In the genomic region with DNA sequence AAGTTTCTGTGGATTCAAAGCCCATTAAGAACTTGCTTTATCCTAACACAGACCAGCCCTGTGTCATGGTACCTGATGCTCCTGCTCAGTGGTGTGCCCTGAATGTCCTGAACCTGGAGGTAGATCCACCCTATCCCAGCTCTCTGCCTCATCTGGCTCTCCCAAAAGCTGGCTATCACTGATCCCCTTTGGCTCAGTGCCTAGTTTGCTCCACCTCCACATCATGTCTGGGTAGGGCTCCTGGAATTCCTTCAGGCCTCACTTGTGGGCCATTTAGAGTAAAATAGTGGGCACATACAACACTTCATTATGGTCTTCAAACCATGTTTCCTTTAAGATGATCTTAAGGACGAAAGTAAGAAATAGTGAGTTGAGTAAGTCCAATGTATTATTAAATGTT, we compare ENCODE assay signal across 20 cellular contexts. TPM values are rescaled to one million over a fixed set of nuclear protein-coding genes. Genes with fewer than 3 reads are reported as not detected.
A peak's percentile ranks its signal among the peaks of the same experiment; 100 is the strongest.
DNase-seq lines count a peak whose midpoint lies in the region; ATAC-seq and TF ChIP-seq lines count a peak whose summit lies in the region.
"Had no signal": no experiment of that assay in that cellular context is flagged by ENCODE, and none has a peak within 500 bp of the region (broad histone marks: within the 10 kb centered on the region; RNA-seq: fewer than 3 reads in every experiment).

No MANE protein-coding gene starts in this region.

- no peaks in the 10 kb centered on the region for H3K27me3 Mint-ChIP-seq in Calu3 (ENCODE audit: unreplicated experiment)
- H3K27me3 Mint-ChIP-seq: B cell; CD4-positive, CD25-positive, alpha-beta regulatory T cell had no signal

- intact Hi-C loops in Calu3 (cut with micrococcal nuclease; ENCODE audit: unreplicated experiment): loop anchor here (1.0 to 2.0 kb wide), 2 partner anchors 75 to 221 kb away; no protein-coding TSS in a partner anchor

- peaks cover 12% of the 10 kb centered on the region for H3K9me3 Mint-ChIP-seq in Calu3 (ENCODE audit: low read depth, unreplicated experiment)

- CTCF ChIA-PET in Calu3 (lab: Charles Lee): interaction anchor here (1.3 to 5.4 kb wide), 3 partner anchors 21 to 51 kb away, joined by 3 to 44 read pairs (median 12); no protein-coding TSS in a partner anchor

- no peak overlapping the region for H3K4me3 Mint-ChIP-seq in Calu3 (ENCODE audit: low read depth, unreplicated experiment)
- H3K4me3 Mint-ChIP-seq: B cell; CD4-positive, CD25-positive, alpha-beta regulatory T cell; CD8-positive, alpha-beta T cell had no signal

- H3K9me3 ChIP-seq in SJCRH30 (replicated peaks): no peaks in the 10 kb centered on the region
- H3K9me3 ChIP-seq: BLaER1 had no signal

- H3K27ac ChIP-seq in SJCRH30 (no peak overlapping the region), epithelial cell of prostate (peak overlapping the region; percentile 76)
- H3K27ac ChIP-seq: 22Rv1, BLaER1, C4-2B had no signal

- no peak for TF ChIP-seq CTCF in Calu3 (IDR thresholded peaks at IDR 0.05; ENCODE audit: unreplicated experiment)

- peak; percentile 9 for DNase-seq in DMS 273 (lab: John Stamatoyannopoulos, UW; ENCODE audit: unreplicated experiment)
- no peak for DNase-seq in DMS 273 treated with DMSO at 0.1 percent for 48 hours (lab: John Stamatoyannopoulos, UW)
- DNase-seq in Calu3: no peak
- peak; percentile 7 to 18 for DNase-seq in SJCRH30
- no peak for DNase-seq in epithelial cell of prostate (ENCODE audit: low read depth, low spot score)
- DNase-seq in midbrain (lab: John Stamatoyannopoulos, UW): no peak
- DNase-seq: CD4-positive, CD25-positive, alpha-beta regulatory T cell; CD8-positive, alpha-beta T cell; DMS79; EL; GDM1; GOT3; H7; HCEC 1CT had no signal

- H3K4me1 ChIP-seq in SJCRH30: no peaks in the 10 kb centered on the region

- H3K36me3 ChIP-seq in SJCRH30: no peaks in the 10 kb centered on the region
- H3K36me3 ChIP-seq: BLaER1 had no signal

- BruUV-seq in Calu3 (replicated peaks; lab: Mats Ljungman, UMichigan): no TSS peak

- peaks cover 75% of the 10 kb centered on the region for H3K4me1 Mint-ChIP-seq in Calu3 (ENCODE audit: low read depth, unreplicated experiment)
- H3K4me1 Mint-ChIP-seq: CD4-positive, CD25-positive, alpha-beta regulatory T cell had no signal

- no peak for ATAC-seq in HG02885 (IDR thresholded peaks at IDR 0.05; ENCODE audit: poor library complexity, unreplicated experiment)
- ATAC-seq: CD8-positive, alpha-beta T cell; GM12878 had no signal

- peak overlapping the region; percentile 87 for H3K27ac Mint-ChIP-seq in Calu3 (ENCODE audit: unreplicated experiment)
- H3K27ac Mint-ChIP-seq: B cell; CD4-positive, CD25-positive, alpha-beta regulatory T cell; CD8-positive, alpha-beta T cell had no signal

- no peaks in the 10 kb centered on the region for H3K27me3 ChIP-seq in SJCRH30
- H3K27me3 ChIP-seq: BLaER1 had no signal

- H3K4me3 ChIP-seq in SJCRH30: no peak overlapping the region
- H3K4me3 ChIP-seq: BLaER1, GM12878 had no signal

- H3K36me3 Mint-ChIP-seq in Calu3 (ENCODE audit: insufficient read depth, unreplicated experiment): peaks cover 37% of the 10 kb centered on the region
- H3K36me3 Mint-ChIP-seq: CD4-positive, CD25-positive, alpha-beta regulatory T cell; CD8-positive, alpha-beta T cell had no signal

RNA-seq across cellular contexts. Expression of a gene that starts 4.8 kb away (rescaled TPM):
- 1.3 and 2.1 TPM in 2 replicates for total RNA-seq in Calu3 (2022)
- not detected in 2 replicates for total RNA-seq in SJCRH30 (2014; rRNA removed; shearing (Covaris generic))
- total RNA-seq: B cell; CD4-positive, CD25-positive, alpha-beta regulatory T cell; CD8-positive, alpha-beta T cell; GM12878 had no signal

RNA-seq across cellular contexts. Expression of a gene that starts 33.5 kb away (rescaled TPM):
- total RNA-seq in Calu3 (2022): 16.6 and 46.8 TPM in 2 replicates
- not detected in 2 replicates for total RNA-seq in SJCRH30 (2014; rRNA removed; shearing (Covaris generic))
- total RNA-seq: CD4-positive, CD25-positive, alpha-beta regulatory T cell; CD8-positive, alpha-beta T cell; H7 had no signal

Comparison
In these comparisons a context has a peak if more than half of its experiments do, and no peak if none do; other contexts are left out.
1. DNase-seq: peak in DMS 273 (single experiment) and SJCRH30 (2 of 2); none in DMS 273 treated with DMSO at 0.1 percent for 48 hours (single experiment), Calu3 (single experiment), epithelial cell of prostate (single experiment) and midbrain (single experiment).
2. RNA of a gene that starts 33.5 kb away (total RNA-seq): 16.6 to 46.8 TPM in Calu3; not detected in SJCRH30; every median in the first group is over 10 times any median in the second.